Comparison of ENCODE assay signal across 9 cellular contexts in the genomic region with DNA sequence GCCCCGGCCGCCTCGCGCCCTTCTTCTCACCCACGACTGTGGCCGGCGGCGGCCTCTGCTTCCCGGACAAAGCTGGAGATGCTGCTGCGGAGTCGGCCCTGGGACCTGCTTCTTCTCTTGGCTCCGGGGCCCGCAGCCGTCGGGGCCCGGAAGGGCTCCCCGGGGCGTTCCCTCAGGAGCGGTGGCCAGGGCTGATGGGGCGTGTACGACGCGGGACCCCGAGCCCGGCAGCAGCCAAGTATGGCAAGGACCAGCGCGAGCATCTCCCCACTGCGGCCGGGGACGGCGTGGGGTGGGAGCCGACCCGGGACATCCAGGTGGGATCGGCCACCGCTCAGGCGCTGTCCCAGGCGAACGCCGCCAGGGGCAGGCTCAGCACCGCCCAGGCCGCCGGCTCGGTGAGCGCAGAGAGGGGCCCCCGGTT. TPM values are rescaled to one million over a fixed set of nuclear protein-coding genes. Genes with fewer than 3 reads are reported as not detected.
DNase-seq lines count a peak whose midpoint lies in the region; ATAC-seq, FAIRE-seq and TF ChIP-seq lines count a peak whose summit lies in the region.
"Had no signal": no experiment of that assay in that cellular context is flagged by ENCODE, and none has a peak within 500 bp of the region (broad histone marks: within the 10 kb centered on the region; RNA-seq: fewer than 3 reads in every experiment).

No MANE protein-coding gene starts in this region.

- no peak overlapping the region for H4K8ac ChIP-seq in H9 (replicated peaks; ENCODE audit: insufficient read length, low read depth, low read length)

- H2AK5ac ChIP-seq in H9 (ENCODE audit: insufficient read length, low read length): no peak overlapping the region

- H3K27me3 ChIP-seq in H9 (ENCODE audit: insufficient read depth, low read length) (peaks cover 26% of the 10 kb centered on the region; the same call in 1 of the 2 replicates), body of pancreas (no peaks in the 10 kb centered on the region), small intestine (ENCODE audit: control insufficient read depth in 2 of 2, insufficient read depth in 2 of 2, low read length in 2 of 2) (peaks cover 0 to 27% of the 10 kb centered on the region in 2 donors)

- H3K9ac ChIP-seq in H9 (ENCODE audit: extremely low read depth, insufficient read length, low read length): no peak overlapping the region

- H3K56ac ChIP-seq in H9 (ENCODE audit: insufficient read length, low read depth, low read length): no peak overlapping the region

- no peak overlapping the region for H2BK20ac ChIP-seq in H9 (ENCODE audit: low read depth, low read length, poor library complexity, severe bottlenecking)

- H3K4me1 Mint-ChIP-seq in H9: peaks cover 0 to 3% of the 10 kb centered on the region in 2 experiments; a peak in 2 of 4 replicates

- no peak overlapping the region for H2BK15ac ChIP-seq in H9 (ENCODE audit: low read depth, low read length)

- H3K9me3 ChIP-seq in H9 (ENCODE audit: control insufficient read depth, low read depth, low read length): no peaks in the 10 kb centered on the region
- H3K9me3 ChIP-seq in body of pancreas: no peaks in the 10 kb centered on the region
- H3K9me3 ChIP-seq in small intestine (ENCODE audit: control insufficient read depth, low read depth): no peaks in the 10 kb centered on the region

- no peak overlapping the region for H3K14ac ChIP-seq in H9 (ENCODE audit: insufficient read depth, low read length)

- peaks cover 0 to 2% of the 10 kb centered on the region in 2 experiments; a peak in 1 of 5 replicates for H3K9me3 Mint-ChIP-seq in H9

- no peak overlapping the region for H3T11ph ChIP-seq in H9 (ENCODE audit: low read length)

- H3K79me1 ChIP-seq in H9 (ENCODE audit: insufficient read depth, low read depth, low read length, poor library complexity, severe bottlenecking): no peaks in the 10 kb centered on the region

- H3K27ac ChIP-seq in H9 (ENCODE audit: insufficient read length, low read depth, low read length) (no peak overlapping the region), body of pancreas (peak overlapping the region in 2 of 4 donors; percentile 10 to 15), small intestine (ENCODE audit: low read depth in 1 of 2, low read length in 1 of 2) (no peak overlapping the region)

- FAIRE-seq in small intestine (lab: Jason Lieb, UNC): no peak

- peak; percentile 51 for TF ChIP-seq CTCF in H9 (conservative IDR thresholded peaks at IDR 0.05)
- peak in 5 of 7 experiments; percentile 9 to 26 (median 19) for TF ChIP-seq CTCF in body of pancreas (IDR thresholded peaks at IDR 0.05)

- no peak for TF ChIP-seq POLR2A in body of pancreas (IDR thresholded peaks at IDR 0.05)

- H3K4me2 ChIP-seq in H9 (ENCODE audit: insufficient read depth, insufficient read length, low read length): peak overlapping the region; percentile 49

- H3K36me3 Mint-ChIP-seq in H9 (ENCODE audit: insufficient read depth in 1 of 3, low read depth in 3 of 3): no peaks in the 10 kb centered on the region

- no peak overlapping the region for H4K5ac ChIP-seq in H9 (ENCODE audit: insufficient read length, low read depth, low read length)

- H3K4me1 ChIP-seq in H9 (ENCODE audit: insufficient read depth, low read length) (no peaks in the 10 kb centered on the region), body of pancreas (peaks cover 34% of the 10 kb centered on the region), small intestine (ENCODE audit: control insufficient read depth in 2 of 2, insufficient read depth in 1 of 2, low read depth in 1 of 2, low read length in 1 of 2) (no peaks in the 10 kb centered on the region)

- no peaks in the 10 kb centered on the region for H3K79me2 ChIP-seq in H9 (ENCODE audit: insufficient read depth, low read length)

- peak; percentile 47 for DNase-seq in H9
- peak in 2 of 4 donors; percentile 24 to 26 for DNase-seq in body of pancreas
- DNase-seq in iPS-NIHi7 (ENCODE audit: extremely low spot score): peak; percentile 58
- DNase-seq in small intestine: no peak
- no peak for DNase-seq in NCI-H187 treated with DMSO at 0.1 percent for 48 hours (lab: John Stamatoyannopoulos, UW)
- DNase-seq in NCI-H345 treated with DMSO at 0.1 percent for 48 hours (lab: John Stamatoyannopoulos, UW; ENCODE audit: unreplicated experiment): no peak
- no peak for DNase-seq in SKM-1 (lab: John Stamatoyannopoulos, UW; ENCODE audit: unreplicated experiment)
- DNase-seq: head of caudate nucleus had no signal

- no peak overlapping the region for H3K27ac Mint-ChIP-seq in H9

- no peak overlapping the region for H2BK12ac ChIP-seq in H9 (ENCODE audit: insufficient read length, low read depth, low read length)

- H2BK5ac ChIP-seq in H9 (ENCODE audit: insufficient read length, low read length): no peak overlapping the region

- H4K20me1 ChIP-seq in H9 (ENCODE audit: control insufficient read depth, insufficient read depth, insufficient read length): no peaks in the 10 kb centered on the region

- no peak overlapping the region for H3K23ac ChIP-seq in H9 (ENCODE audit: insufficient read length, low read depth, low read length)

- peak overlapping the region; percentile 51 to 74; a peak in 3 of 5 replicates for H3K4me3 Mint-ChIP-seq in H9

- H3K27me3 Mint-ChIP-seq in H9 (ENCODE audit: low read depth): peaks cover 90% of the 10 kb centered on the region

- H3K18ac ChIP-seq in H9 (ENCODE audit: insufficient read length, low read depth, low read length): no peak overlapping the region

- H2AFZ ChIP-seq in H9 (ENCODE audit: low read length): no peak overlapping the region

- H3K36me3 ChIP-seq in body of pancreas (replicated peaks in 1 of 2; ENCODE audit: insufficient read depth in 1 of 2, low read depth in 2 of 2): no peaks in the 10 kb centered on the region
- H3K36me3 ChIP-seq in small intestine (ENCODE audit: control insufficient read depth in 2 of 2, insufficient read depth in 2 of 2, low read length in 2 of 2): no peaks in the 10 kb centered on the region

- no peak overlapping the region for H4K91ac ChIP-seq in H9 (ENCODE audit: insufficient read length, low read depth, low read length)

- H3K4me3 ChIP-seq in body of pancreas (peak overlapping the region; percentile 27 to 69), small intestine (ENCODE audit: low read depth in 1 of 2, low read length in 2 of 2) (peak overlapping the region; percentile 23 to 50)

- no peak overlapping the region for H2BK120ac ChIP-seq in H9 (ENCODE audit: low read depth, low read length, poor library complexity, severe bottlenecking)

- peak; percentile 10 for ATAC-seq in body of pancreas
- no peak for ATAC-seq in GM18858 (IDR thresholded peaks at IDR 0.05; ENCODE audit: unreplicated experiment)

- H3K23me2 ChIP-seq in H9 (ENCODE audit: insufficient read length, low read depth, low read length, poor library complexity, severe bottlenecking): peaks cover 20% of the 10 kb centered on the region

- no peak overlapping the region for H3K4ac ChIP-seq in H9 (ENCODE audit: low read depth, low read length)

- intact Hi-C loops in body of pancreas (cut with DNase I): loop anchor here (10.0 kb wide), 1 partner anchor 350 kb away; no protein-coding TSS in a partner anchor

- no CpG with 5 or more reads among the region's 45 CpGs for WGBS in H9 (ENCODE audit: extremely low coverage, insufficient read length, low lambda C conversion rate)
- WGBS in body of pancreas, 2 donors: 1% methylated on average over 38 of the region's 45 CpGs; no CpG with 5 or more reads in 1 of the 2 donors
- 3 to 5% (median 4%) methylated on average over 33 to 45 of the region's 45 CpGs for WGBS in small intestine, 3 donors

RNA-seq across cellular contexts. Expression of gene BMS1, which starts 27.6 kb away (rescaled TPM):
- total RNA-seq in H9 (2021): 42.8 and 44.2 TPM in 2 replicates
- 1 to 10 TPM; 8.0 to 8.6 TPM for total RNA-seq in body of pancreas
- 10 to 100 TPM in 1 of 3 donors, 1 to 10 TPM in 2; 6.8 to 10.6 (median 7.4) TPM for polyA plus RNA-seq in small intestine

Comparison
In these comparisons a context has a peak if more than half of its experiments do, and no peak if none do; other contexts are left out.
1. DNase-seq: peak in H9 (single experiment) and iPS-NIHi7 (single experiment); none in small intestine (single experiment), NCI-H187 treated with DMSO at 0.1 percent for 48 hours (single experiment), NCI-H345 treated with DMSO at 0.1 percent for 48 hours (single experiment) and SKM-1 (single experiment).